ENCODE assay signal across 1 cellular context in genomic region chr17:19363114-19363438, GRCh38.
TF ChIP-seq lines count a peak whose summit lies in the region.

No MANE protein-coding gene starts in this region.

TF ChIP-seq in HepG2, 621 proteins besides CTCF, POLR2A, EP300 and RAD21 (continues in another document):
- TF ChIP-seq ZNF879 (CRISPR knock-in tag; IDR thresholded peaks at IDR 0.05) (0 out of 2 replicates have a peak, but pooled peaks have one; percentile 18), ZNF414 (CRISPR knock-in tag; IDR thresholded peaks at IDR 0.05) (0 out of 2 replicates have a peak, but pooled peaks have one; percentile 15), ZNF24 (IDR thresholded peaks at IDR 0.05) (no peak), MIER3 (CRISPR knock-in tag; IDR thresholded peaks at IDR 0.05; ENCODE audit: borderline replicate concordance) (peak; percentile 10; the same call in 1 of the 2 replicates), ZSCAN12 (CRISPR knock-in tag; IDR thresholded peaks at IDR 0.05) (0 out of 2 replicates have a peak, but pooled peaks have one; percentile 56), ZNF256 (CRISPR knock-in tag; conservative IDR thresholded peaks at IDR 0.05) (no peak), ZHX1 (CRISPR knock-in tag; IDR thresholded peaks at IDR 0.05; ENCODE audit: low read depth) (0 out of 2 replicates have a peak, but pooled peaks have one; percentile 2), POLR2AphosphoS2 (IDR thresholded peaks at IDR 0.05; ENCODE audit: low read depth, low read length) (no peak), THAP8 (CRISPR knock-in tag; IDR thresholded peaks at IDR 0.05; ENCODE audit: borderline replicate concordance) (no peak), NFIC (IDR thresholded peaks at IDR 0.05; ENCODE audit: low read length) (no peak), RBM39 (IDR thresholded peaks at IDR 0.05; ENCODE audit: low read depth, low read length, poor library complexity, severe bottlenecking) (no peak), TERF1 (CRISPR knock-in tag; IDR thresholded peaks at IDR 0.05) (no peak), ZNF354B (CRISPR knock-in tag; IDR thresholded peaks at IDR 0.05) (0 out of 2 replicates have a peak, but pooled peaks have one; percentile 6), GMEB1 (CRISPR knock-in tag; IDR thresholded peaks at IDR 0.05; ENCODE audit: borderline replicate concordance) (0 out of 2 replicates have a peak, but pooled peaks have one; percentile 2), ZNF614 (CRISPR knock-in tag; IDR thresholded peaks at IDR 0.05; ENCODE audit: borderline replicate concordance) (no peak), UBTF (CRISPR knock-in tag; IDR thresholded peaks at IDR 0.05) (no peak), ZFY (CRISPR knock-in tag; IDR thresholded peaks at IDR 0.05) (no peak), ATF7-NPFF (CRISPR knock-in tag; IDR thresholded peaks at IDR 0.05; ENCODE audit: low read depth) (0 out of 2 replicates have a peak, but pooled peaks have one; percentile 3), ZNF816 (CRISPR knock-in tag; IDR thresholded peaks at IDR 0.05; ENCODE audit: borderline replicate concordance) (no peak), BRF2 (CRISPR knock-in tag; IDR thresholded peaks at IDR 0.05) (no peak), ZNF383 (CRISPR knock-in tag; IDR thresholded peaks at IDR 0.05; ENCODE audit: borderline replicate concordance) (no peak), MTF2 (CRISPR knock-in tag; IDR thresholded peaks at IDR 0.05; ENCODE audit: borderline replicate concordance) (no peak; the same call in 1 of the 2 replicates), KMT2B (CRISPR knock-in tag; IDR thresholded peaks at IDR 0.05) (no peak), ZNF558 (CRISPR knock-in tag; IDR thresholded peaks at IDR 0.05; ENCODE audit: borderline replicate concordance) (no peak), ZNF138 (CRISPR knock-in tag; IDR thresholded peaks at IDR 0.05; ENCODE audit: low read depth) (no peak), RFXAP (CRISPR knock-in tag; IDR thresholded peaks at IDR 0.05; ENCODE audit: borderline replicate concordance) (no peak), ZNF101 (CRISPR knock-in tag; IDR thresholded peaks at IDR 0.05; ENCODE audit: borderline replicate concordance, low read depth) (no peak), ZNF124 (CRISPR knock-in tag; IDR thresholded peaks at IDR 0.05) (no peak), RARA (CRISPR knock-in tag; IDR thresholded peaks at IDR 0.05) (0 out of 2 replicates have a peak, but pooled peaks have one; percentile 1), IRX3 (CRISPR knock-in tag; IDR thresholded peaks at IDR 0.05; ENCODE audit: borderline replicate concordance, low read depth) (no peak), SPEN (CRISPR knock-in tag; IDR thresholded peaks at IDR 0.05; ENCODE audit: low read depth) (no peak), ZC3H13 (CRISPR knock-in tag; IDR thresholded peaks at IDR 0.05) (no peak), HNF1A (IDR thresholded peaks at IDR 0.05; ENCODE audit: low read depth) (no peak), HNF1A (CRISPR knock-in tag; IDR thresholded peaks at IDR 0.05; ENCODE audit: borderline replicate concordance) (no peak), FOXO4 (CRISPR knock-in tag; conservative IDR thresholded peaks at IDR 0.05) (no peak), ZNF639 (CRISPR knock-in tag; conservative IDR thresholded peaks at IDR 0.05) (no peak), ZNF143 (CRISPR knock-in tag; IDR thresholded peaks at IDR 0.05) (0 out of 2 replicates have a peak, but pooled peaks have one; percentile 58), ZSCAN25 (CRISPR knock-in tag; IDR thresholded peaks at IDR 0.05) (0 out of 2 replicates have a peak, but pooled peaks have one; percentile 4), HDAC1 (CRISPR knock-in tag; IDR thresholded peaks at IDR 0.05) (no peak), MYPOP (CRISPR knock-in tag; IDR thresholded peaks at IDR 0.05) (no peak), RAD51 (IDR thresholded peaks at IDR 0.05; ENCODE audit: borderline replicate concordance) (no peak), TCF7 (IDR thresholded peaks at IDR 0.05; ENCODE audit: low read depth) (no peak), ZNF350 (CRISPR knock-in tag; IDR thresholded peaks at IDR 0.05; ENCODE audit: borderline replicate concordance, low read depth) (no peak)
